Comparison of ENCODE assay signal across 1 cellular context in genomic region chr10:24575462-24576002, GRCh38.
TF ChIP-seq lines count a peak whose summit lies in the region.

No MANE protein-coding gene starts in this region.

TF ChIP-seq in K562, 482 proteins besides CTCF, POLR2A, EP300 and RAD21 (continued from another document):
- TF ChIP-seq, protein P1, sequence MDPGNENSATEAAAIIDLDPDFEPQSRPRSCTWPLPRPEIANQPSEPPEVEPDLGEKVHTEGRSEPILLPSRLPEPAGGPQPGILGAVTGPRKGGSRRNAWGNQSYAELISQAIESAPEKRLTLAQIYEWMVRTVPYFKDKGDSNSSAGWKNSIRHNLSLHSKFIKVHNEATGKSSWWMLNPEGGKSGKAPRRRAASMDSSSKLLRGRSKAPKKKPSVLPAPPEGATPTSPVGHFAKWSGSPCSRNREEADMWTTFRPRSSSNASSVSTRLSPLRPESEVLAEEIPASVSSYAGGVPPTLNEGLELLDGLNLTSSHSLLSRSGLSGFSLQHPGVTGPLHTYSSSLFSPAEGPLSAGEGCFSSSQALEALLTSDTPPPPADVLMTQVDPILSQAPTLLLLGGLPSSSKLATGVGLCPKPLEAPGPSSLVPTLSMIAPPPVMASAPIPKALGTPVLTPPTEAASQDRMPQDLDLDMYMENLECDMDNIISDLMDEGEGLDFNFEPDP (CRISPR knock-in tag; IDR thresholded peaks at IDR 0.05) = no peak
- TF ChIP-seq ZNF146 (CRISPR knock-in tag; IDR thresholded peaks at IDR 0.05; ENCODE audit: unreplicated experiment) = no peak
- TF ChIP-seq, protein P2, sequence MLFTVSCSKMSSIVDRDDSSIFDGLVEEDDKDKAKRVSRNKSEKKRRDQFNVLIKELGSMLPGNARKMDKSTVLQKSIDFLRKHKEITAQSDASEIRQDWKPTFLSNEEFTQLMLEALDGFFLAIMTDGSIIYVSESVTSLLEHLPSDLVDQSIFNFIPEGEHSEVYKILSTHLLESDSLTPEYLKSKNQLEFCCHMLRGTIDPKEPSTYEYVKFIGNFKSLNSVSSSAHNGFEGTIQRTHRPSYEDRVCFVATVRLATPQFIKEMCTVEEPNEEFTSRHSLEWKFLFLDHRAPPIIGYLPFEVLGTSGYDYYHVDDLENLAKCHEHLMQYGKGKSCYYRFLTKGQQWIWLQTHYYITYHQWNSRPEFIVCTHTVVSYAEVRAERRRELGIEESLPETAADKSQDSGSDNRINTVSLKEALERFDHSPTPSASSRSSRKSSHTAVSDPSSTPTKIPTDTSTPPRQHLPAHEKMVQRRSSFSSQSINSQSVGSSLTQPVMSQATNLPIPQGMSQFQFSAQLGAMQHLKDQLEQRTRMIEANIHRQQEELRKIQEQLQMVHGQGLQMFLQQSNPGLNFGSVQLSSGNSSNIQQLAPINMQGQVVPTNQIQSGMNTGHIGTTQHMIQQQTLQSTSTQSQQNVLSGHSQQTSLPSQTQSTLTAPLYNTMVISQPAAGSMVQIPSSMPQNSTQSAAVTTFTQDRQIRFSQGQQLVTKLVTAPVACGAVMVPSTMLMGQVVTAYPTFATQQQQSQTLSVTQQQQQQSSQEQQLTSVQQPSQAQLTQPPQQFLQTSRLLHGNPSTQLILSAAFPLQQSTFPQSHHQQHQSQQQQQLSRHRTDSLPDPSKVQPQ (CRISPR knock-in tag; IDR thresholded peaks at IDR 0.05; ENCODE audit: borderline replicate concordance) = no peak
- TF ChIP-seq, protein P3, sequence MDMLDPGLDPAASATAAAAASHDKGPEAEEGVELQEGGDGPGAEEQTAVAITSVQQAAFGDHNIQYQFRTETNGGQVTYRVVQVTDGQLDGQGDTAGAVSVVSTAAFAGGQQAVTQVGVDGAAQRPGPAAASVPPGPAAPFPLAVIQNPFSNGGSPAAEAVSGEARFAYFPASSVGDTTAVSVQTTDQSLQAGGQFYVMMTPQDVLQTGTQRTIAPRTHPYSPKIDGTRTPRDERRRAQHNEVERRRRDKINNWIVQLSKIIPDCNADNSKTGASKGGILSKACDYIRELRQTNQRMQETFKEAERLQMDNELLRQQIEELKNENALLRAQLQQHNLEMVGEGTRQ (CRISPR knock-in tag; IDR thresholded peaks at IDR 0.05) = peak; percentile 59
- no peak for TF ChIP-seq ZNF324 (CRISPR knock-in tag; IDR thresholded peaks at IDR 0.05)
- no peak for TF ChIP-seq ZNF445 (CRISPR knock-in tag; IDR thresholded peaks at IDR 0.05; ENCODE audit: low read depth)
